14 cellular contexts compared by ENCODE assay signal in genomic region chr9:110923601-110924000, GRCh38.
"Had no signal": no experiment of that assay in that cellular context is flagged by ENCODE, and none has a peak within 500 bp of the region (broad histone marks: within the 10 kb centered on the region; RNA-seq: fewer than 3 reads in every experiment).

No MANE protein-coding gene starts in this region.

- ATAC-seq: naive thymus-derived CD4-positive, alpha-beta T cell; WTC11 had no signal

- H3K4me3 ChIP-seq: adrenal gland, coronary artery, lung, skin epidermis, thyroid gland had no signal

- H3K9me3 ChIP-seq: adrenal gland, thyroid gland had no signal

- DNase-seq: activated CD4-positive, alpha-beta T cell treated with anti-CD3 and anti-CD28 coated beads, Interleukin-2, amount 10 ng/mL, durations not matched to agents 24 days and 14 days; activated CD8-positive, alpha-beta memory T cell treated with anti-CD3 and anti-CD28 coated beads for 24 hours; activated naive CD4-positive, alpha-beta T cell treated with anti-CD3 and anti-CD28 coated beads, Interleukin-2, amount 10 ng/mL, durations not matched to agents 7 days and 5 days; adrenal gland; caudate nucleus; effector CD8-positive, alpha-beta T cell; hippocampal formation; naive thymus-derived CD4-positive, alpha-beta T cell; posterior cingulate gyrus; thyroid gland had no signal

- H3K4me1 ChIP-seq: adrenal gland had no signal

- H3K36me3 ChIP-seq: adrenal gland, thyroid gland had no signal

- H3K27ac Mint-ChIP-seq: activated CD4-positive, alpha-beta T cell treated with anti-CD3 and anti-CD28 coated beads, Interleukin-2, amount 10 ng/mL, durations not matched to agents 24 days and 14 days; activated naive CD4-positive, alpha-beta T cell treated with anti-CD3 and anti-CD28 coated beads, Interleukin-2, amount 10 ng/mL, durations not matched to agents 7 days and 5 days; naive thymus-derived CD4-positive, alpha-beta T cell; WTC11 had no signal

- H3K36me3 Mint-ChIP-seq: activated naive CD4-positive, alpha-beta T cell treated with anti-CD3 and anti-CD28 coated beads, Interleukin-2, amount 10 ng/mL, durations not matched to agents 7 days and 5 days; naive thymus-derived CD4-positive, alpha-beta T cell; WTC11 had no signal

- H3K27ac ChIP-seq: adrenal gland, coronary artery, skin epidermis, thyroid gland had no signal

- H3K27me3 ChIP-seq: adrenal gland, thyroid gland had no signal

- H3K9me3 Mint-ChIP-seq: activated CD4-positive, alpha-beta T cell treated with anti-CD3 and anti-CD28 coated beads, Interleukin-2, amount 10 ng/mL, durations not matched to agents 24 days and 14 days; activated naive CD4-positive, alpha-beta T cell treated with anti-CD3 and anti-CD28 coated beads, Interleukin-2, amount 10 ng/mL, durations not matched to agents 7 days and 5 days had no signal
